In the genomic region with DNA sequence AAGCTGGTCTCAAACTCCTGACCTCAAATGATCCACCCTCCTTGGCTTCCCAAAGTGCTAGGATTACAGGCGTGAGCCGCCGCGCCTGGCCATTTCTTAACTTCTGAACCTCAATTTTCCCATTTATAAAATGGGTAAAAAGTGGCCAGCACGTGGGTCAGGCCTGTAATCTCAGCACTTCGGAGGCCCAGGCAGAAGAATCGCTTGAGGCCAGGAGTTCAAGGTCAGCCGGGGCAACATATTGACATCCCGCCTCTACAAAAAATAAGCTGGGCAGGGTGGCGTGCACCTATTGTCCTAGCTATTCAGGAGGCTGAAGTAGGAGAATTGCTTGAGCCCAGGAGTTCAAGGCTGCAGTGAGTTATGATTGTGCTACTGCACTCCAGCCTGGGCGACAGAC, we compare ENCODE assay signal across 31 cellular contexts. TPM values are rescaled to one million over a fixed set of nuclear protein-coding genes. Genes with fewer than 3 reads are reported as not detected.
DNase-seq lines count a peak whose midpoint lies in the region; ATAC-seq, FAIRE-seq and TF ChIP-seq lines count a peak whose summit lies in the region.
"Had no signal": no experiment of that assay in that cellular context is flagged by ENCODE, and none has a peak within 500 bp of the region (broad histone marks: within the 10 kb centered on the region; RNA-seq: fewer than 3 reads in every experiment).

No MANE protein-coding gene starts in this region.

- H3K27me3 ChIP-seq in HepG2 (ENCODE audit: control insufficient read depth in 1 of 2, insufficient read depth in 2 of 2, low read length in 2 of 2) (peaks cover 0 to 10% of the 10 kb centered on the region in 2 experiments; a peak in 1 of 5 replicates), right lobe of liver (no peaks in the 10 kb centered on the region)
- H3K27me3 ChIP-seq: BE2C; BLaER1; BLaER1 treated with 17β-estradiol and CSF1 and Interleukin-3, amounts not matched to agents 10 nM and 100 nM had no signal

- no peak overlapping the region for H3K4me3 Mint-ChIP-seq in activated CD4-positive, alpha-beta T cell treated with anti-CD3 and anti-CD28 coated beads, Interleukin-2, amount 10 ng/mL, durations not matched to agents 7 days and 5 days
- H3K4me3 Mint-ChIP-seq: B cell; CD14-positive monocyte; CD4-positive, alpha-beta memory T cell; CD4-positive, alpha-beta T cell; CD8-positive, alpha-beta T cell had no signal

- peaks cover 1% of the 10 kb centered on the region for H3K36me3 Mint-ChIP-seq in activated CD4-positive, alpha-beta T cell treated with anti-CD3 and anti-CD28 coated beads, Interleukin-2, amount 10 ng/mL, durations not matched to agents 7 days and 5 days (ENCODE audit: low read depth)
- H3K36me3 Mint-ChIP-seq: CD14-positive monocyte; CD4-positive, CD25-positive, alpha-beta regulatory T cell; CD8-positive, alpha-beta T cell had no signal

- no peaks in the 10 kb centered on the region for H3K9me3 Mint-ChIP-seq in activated CD4-positive, alpha-beta T cell treated with anti-CD3 and anti-CD28 coated beads, Interleukin-2, amount 10 ng/mL, durations not matched to agents 7 days and 5 days
- H3K9me3 Mint-ChIP-seq: CD14-positive monocyte; CD4-positive, alpha-beta T cell; CD4-positive, CD25-positive, alpha-beta regulatory T cell; CD8-positive, alpha-beta memory T cell; CD8-positive, alpha-beta T cell had no signal

- 38% methylated on average over 11 of the region's 11 CpGs for WGBS in HepG2 (ENCODE audit: low lambda C conversion rate)
- WGBS in right lobe of liver (ENCODE audit: insufficient coverage, low coverage, low lambda C conversion rate, missing lambda C conversion rate): 86% methylated on average over 10 of the region's 11 CpGs

- no peak overlapping the region for H3K4me3 ChIP-seq in HepG2 (replicated peaks in 1 of 3; ENCODE audit: insufficient read depth in 1 of 3, low read depth in 2 of 3, low read length in 3 of 3)
- H3K4me3 ChIP-seq in right lobe of liver: no peak overlapping the region
- H3K4me3 ChIP-seq: A549; BLaER1; BLaER1 treated with 17β-estradiol and CSF1 and Interleukin-3, amounts not matched to agents 10 nM and 100 nM had no signal

- H3K36me3 ChIP-seq in HepG2 (replicated peaks in 1 of 2; ENCODE audit: control insufficient read depth in 1 of 2, insufficient read depth in 2 of 2, low read length in 2 of 2): no peaks in the 10 kb centered on the region
- H3K36me3 ChIP-seq in right lobe of liver: no peaks in the 10 kb centered on the region
- H3K36me3 ChIP-seq: BE2C; BLaER1; BLaER1 treated with 17β-estradiol and CSF1 and Interleukin-3, amounts not matched to agents 10 nM and 100 nM had no signal

- no TSS peak for BruUV-seq in HepG2 (replicated peaks; lab: Mats Ljungman, UMichigan)

- no peak overlapping the region for H3K9ac ChIP-seq in HepG2 (ENCODE audit: insufficient read depth, low read depth, low read length)
- H3K9ac ChIP-seq: BLaER1; BLaER1 treated with 17β-estradiol and CSF1 and Interleukin-3, amounts not matched to agents 10 nM and 100 nM had no signal

- no peaks in the 10 kb centered on the region for H3K79me2 ChIP-seq in HepG2 (ENCODE audit: insufficient read depth, low read length)

- no peaks in the 10 kb centered on the region; the same call in 1 of the 2 replicates for H4K20me1 ChIP-seq in HepG2 (ENCODE audit: insufficient read depth, low read length)
- H4K20me1 ChIP-seq: BLaER1; BLaER1 treated with 17β-estradiol and CSF1 and Interleukin-3, amounts not matched to agents 10 nM and 100 nM had no signal

- no peak for TF ChIP-seq EP300 in HepG2 (IDR thresholded peaks at IDR 0.05; ENCODE audit: low read depth in 2 of 2, low read length in 2 of 2)
- TF ChIP-seq EP300 in HepG2 (CRISPR knock-in tag; IDR thresholded peaks at IDR 0.05; ENCODE audit: borderline replicate concordance): no peak

- no peak overlapping the region for H3K27ac ChIP-seq in HepG2 (ENCODE audit: extremely low read length, insufficient read depth, low read length)
- H3K27ac ChIP-seq in right lobe of liver: no peak overlapping the region
- H3K27ac ChIP-seq: 22Rv1; A549; BLaER1; BLaER1 treated with 17β-estradiol and CSF1 and Interleukin-3, amounts not matched to agents 10 nM and 100 nM; C4-2B had no signal

- no peaks in the 10 kb centered on the region for H3K27me3 Mint-ChIP-seq in activated CD4-positive, alpha-beta T cell treated with anti-CD3 and anti-CD28 coated beads, Interleukin-2, amount 10 ng/mL, durations not matched to agents 7 days and 5 days
- H3K27me3 Mint-ChIP-seq: B cell; CD4-positive, alpha-beta T cell; CD8-positive, alpha-beta memory T cell had no signal

- CTCF ChIA-PET in activated CD4-positive, alpha-beta T cell treated with anti-CD3 and anti-CD28 coated beads, Interleukin-2, amount 10 ng/mL, durations not matched to agents 7 days and 5 days (lab: Charles Lee): no interaction called here
- CTCF ChIA-PET in HepG2 (lab: Yijun Ruan, JAX; ENCODE audit: low intra/inter-chr PET ratio, low total read pairs): no interaction called here

- H3K4me2 ChIP-seq in HepG2 (ENCODE audit: low read depth, low read length): no peak overlapping the region; the same call in 1 of the 2 replicates
- H3K4me2 ChIP-seq: A549, BLaER1 had no signal

- H3K9me3 ChIP-seq in HepG2 (ENCODE audit: low read length) (no peaks in the 10 kb centered on the region), right lobe of liver (no peaks in the 10 kb centered on the region)
- H3K9me3 ChIP-seq: A549; BE2C; BLaER1; BLaER1 treated with 17β-estradiol and CSF1 and Interleukin-3, amounts not matched to agents 10 nM and 100 nM; Caco-2 had no signal

- DNase-seq in activated CD4-positive, alpha-beta T cell treated with anti-CD3 and anti-CD28 coated beads, Interleukin-2, amount 10 ng/mL, durations not matched to agents 7 days and 5 days: no peak
- DNase-seq in activated CD4-positive, alpha-beta T cell treated with anti-CD3 and anti-CD28 coated beads for 4 hours: no peak
- DNase-seq in HepG2 (ENCODE audit: low spot score) (peak; percentile 15), right lobe of liver (no peak), GM12892 (ENCODE audit: insufficient read length) (no peak), NCI-H510A treated with DMSO at 0.1 percent for 48 hours (lab: John Stamatoyannopoulos, UW) (no peak)
- DNase-seq: 8988T; ACHN; AML-193; BE2C; C1 segment of cervical spinal cord; Caco-2; Calu3; CD4-positive, alpha-beta memory T cell; CD4-positive, alpha-beta T cell; CD4-positive, CD25-positive, alpha-beta regulatory T cell; CD8-positive, alpha-beta memory T cell; CD8-positive, alpha-beta T cell; COR-L47; DMS 273 treated with DMSO at 0.1 percent for 48 hours; DND-41; EL had no signal

- H3K4me1 Mint-ChIP-seq in activated CD4-positive, alpha-beta T cell treated with anti-CD3 and anti-CD28 coated beads, Interleukin-2, amount 10 ng/mL, durations not matched to agents 7 days and 5 days: peaks cover 12% of the 10 kb centered on the region

- FAIRE-seq in HepG2 (lab: Jason Lieb, UNC) (no peak), GM12892 (lab: Jason Lieb, UNC) (peak; percentile 21)
- FAIRE-seq: A204.1, A549, D721Med had no signal

- POLR2A ChIA-PET in activated CD4-positive, alpha-beta T cell treated with anti-CD3 and anti-CD28 coated beads, Interleukin-2, amount 10 ng/mL, durations not matched to agents 7 days and 5 days (lab: Charles Lee): no interaction called here
- POLR2A ChIA-PET in HepG2 (lab: Yijun Ruan, JAX): no interaction called here

- TF ChIP-seq RAD21 in HepG2 (CRISPR knock-in tag; IDR thresholded peaks at IDR 0.05): no peak

- ATAC-seq in HepG2: no peak
- no peak for ATAC-seq in right lobe of liver
- ATAC-seq: A549; CD8-positive, alpha-beta T cell had no signal

- no peak for TF ChIP-seq POLR2A in HepG2 (IDR thresholded peaks at IDR 0.05; ENCODE audit: insufficient read depth in 1 of 2, low read depth in 2 of 2, low read length in 2 of 2)
- TF ChIP-seq POLR2A in right lobe of liver (IDR thresholded peaks at IDR 0.05): no peak
- TF ChIP-seq POLR2A in GM12892 (IDR thresholded peaks at IDR 0.05; ENCODE audit: low read depth, low read length): no peak

- peaks cover 23% of the 10 kb centered on the region for H3K4me1 ChIP-seq in HepG2 (ENCODE audit: insufficient read depth, low read length)
- peaks cover 0 to 13% (median 3%) of the 10 kb centered on the region in 4 donors for H3K4me1 ChIP-seq in right lobe of liver
- H3K4me1 ChIP-seq: BE2C had no signal

- TF ChIP-seq CTCF in HepG2 (CRISPR knock-in tag; IDR thresholded peaks at IDR 0.05): no peak
- TF ChIP-seq CTCF in right lobe of liver (IDR thresholded peaks at IDR 0.05): no peak

- no peak overlapping the region for H2AFZ ChIP-seq in HepG2 (ENCODE audit: low read length)

- intact Hi-C loops in HepG2 (cut with micrococcal nuclease; ENCODE audit: unreplicated experiment): no loop called here
- intact Hi-C loops in right lobe of liver (cut with DNase I): no loop called here

- in situ Hi-C loops in HepG2 (cut with HindIII; ENCODE audit: extremely low pct_ligation_motif_present, low pct_unique_long_range_greater_than_20kb): no loop called here

- peak overlapping the region; percentile 13 for H3K27ac Mint-ChIP-seq in activated CD4-positive, alpha-beta T cell treated with anti-CD3 and anti-CD28 coated beads, Interleukin-2, amount 10 ng/mL, durations not matched to agents 7 days and 5 days
- H3K27ac Mint-ChIP-seq: CD14-positive monocyte; CD4-positive, alpha-beta T cell had no signal

RNA-seq across cellular contexts. Expression of a gene that starts 6.5 kb away (rescaled TPM):
- total RNA-seq in activated CD4-positive, alpha-beta T cell treated with anti-CD3 and anti-CD28 coated beads, Interleukin-2, amount 10 ng/mL, durations not matched to agents 7 days and 5 days: 100 to 1,000 TPM; 163 to 180 TPM
- total RNA-seq in HepG2 (2016; rRNA removed; fragmentation: Illumina TruSeq; extraction: Trizol) (59.2 and 163 TPM in 2 replicates), right lobe of liver (10 to 100 TPM; 37.9 to 46.1 (median 43.3) TPM)
- total RNA-seq in HepG2 (2016; cell fraction: cytosol; rRNA removed; fragmentation: Illumina TruSeq; extraction: Trizol; ENCODE audit: low read depth): 12.6 and 14.7 TPM in 2 replicates
- total RNA-seq in HepG2 (2016; cell fraction: insoluble cytoplasmic fraction; rRNA removed; fragmentation: Illumina TruSeq; extraction: Trizol): 58.3 and 151 TPM in 2 replicates
- total RNA-seq in HepG2 (2016; cell fraction: membrane; rRNA removed; fragmentation: Illumina TruSeq; extraction: Trizol): 34.3 and 40.2 TPM in 2 replicates
- 62.2 and 69.3 TPM in 2 replicates for total RNA-seq in HepG2 (2016; cell fraction: nucleus; rRNA removed; fragmentation: Illumina TruSeq; extraction: Trizol)
- polyA plus RNA-seq in HepG2 (2011; rRNA removed): 20.9 and 21.1 TPM in 2 replicates
- polyA plus RNA-seq in HepG2 (2011; cell fraction: cytosol; rRNA removed): 7.3 and 13.0 TPM in 2 replicates
- polyA plus RNA-seq in HepG2 (2011; cell fraction: nucleus; rRNA removed): 9.5 and 13.1 TPM in 2 replicates
- 21.3 and 26.4 TPM in 2 replicates for polyA plus RNA-seq in HepG2 (2012)
- 5.1 and 5.3 TPM in 2 replicates for polyA plus RNA-seq in HepG2 (2016; cell fraction: cytosol; fragmentation: Illumina TruSeq; extraction: Trizol; ENCODE audit: low read depth)
- polyA plus RNA-seq in HepG2 (2016; cell fraction: insoluble cytoplasmic fraction; fragmentation: Illumina TruSeq; extraction: Trizol; ENCODE audit: low read depth): 56.0 and 60.9 TPM in 2 replicates
- 16.2 and 18.5 TPM in 2 replicates for polyA plus RNA-seq in HepG2 (2016; cell fraction: membrane; fragmentation: Illumina TruSeq; extraction: Trizol; ENCODE audit: low read depth)
- polyA plus RNA-seq in HepG2 (2016; cell fraction: nucleus; fragmentation: Illumina TruSeq; extraction: Trizol; ENCODE audit: insufficient read depth, low read depth): 40.7 and 42.4 TPM in 2 replicates
- polyA minus RNA-seq in HepG2 (2011; rRNA and poly(A)+ RNA removed; ENCODE audit: low replicate concordance): 23.3 and 39.3 TPM in 2 replicates
- 44.4 and 65.0 TPM in 2 replicates for polyA minus RNA-seq in HepG2 (2011; cell fraction: cytosol; rRNA and poly(A)+ RNA removed)
- polyA minus RNA-seq in HepG2 (2011; cell fraction: nucleus; rRNA and poly(A)+ RNA removed): 69.1 and 80.8 TPM in 2 replicates
- polyA plus RNA-seq in GM12892 (2012; ENCODE audit: missing spikeins): 51.2 TPM
